24 cellular contexts compared by ENCODE assay signal in genomic region chr6:1049900-1050299, GRCh38.
"Had no signal": no experiment of that assay in that cellular context is flagged by ENCODE, and none has a peak within 500 bp of the region (broad histone marks: within the 10 kb centered on the region; RNA-seq: fewer than 3 reads in every experiment).

No MANE protein-coding gene starts in this region.

- H3K36me3 Mint-ChIP-seq: activated naive CD4-positive, alpha-beta T cell treated with anti-CD3 and anti-CD28 coated beads, Interleukin-2, amount 50 U/mL, for 72 hours; brain had no signal

- H3K9me3 ChIP-seq: ascending aorta had no signal

- H3K4me3 Mint-ChIP-seq: activated CD8-positive, alpha-beta T cell treated with anti-CD3 and anti-CD28 coated beads, Interleukin-2, amount 10 ng/mL, durations not matched to agents 7 days and 5 days; activated naive CD8-positive, alpha-beta T cell treated with anti-CD3 and anti-CD28 coated beads, Interleukin-2, amount 50 U/mL, for 24 hours; brain; T-helper 1 cell treated with Interleukin-12 subunit alpha and Interleukin-12 subunit beta and Interleukin-4 antibody, amounts not matched to agents 30 μg/mL and 1 μg/mL, for 36 hours had no signal

- H3K36me3 ChIP-seq: ascending aorta, SJSA1 had no signal

- H3K9me3 Mint-ChIP-seq: activated naive CD4-positive, alpha-beta T cell treated with anti-CD3 and anti-CD28 coated beads, Interleukin-2, amount 50 U/mL, for 72 hours; activated naive CD8-positive, alpha-beta T cell treated with anti-CD3 and anti-CD28 coated beads, Interleukin-2, amount 50 U/mL, for 24 hours; brain; T-helper 1 cell treated with Interleukin-12 subunit alpha and Interleukin-12 subunit beta and Interleukin-4 antibody, amounts not matched to agents 30 μg/mL and 1 μg/mL, for 36 hours had no signal

- H3K27ac Mint-ChIP-seq: activated CD8-positive, alpha-beta T cell treated with anti-CD3 and anti-CD28 coated beads, Interleukin-2, amount 10 ng/mL, durations not matched to agents 7 days and 5 days; activated naive CD4-positive, alpha-beta T cell treated with anti-CD3 and anti-CD28 coated beads, Interleukin-2, amount 50 U/mL, for 72 hours; activated naive CD8-positive, alpha-beta T cell treated with anti-CD3 and anti-CD28 coated beads, Interleukin-2, amount 50 U/mL, for 24 hours; brain; T-helper 1 cell treated with Interleukin-12 subunit alpha and Interleukin-12 subunit beta and Interleukin-4 antibody, amounts not matched to agents 30 μg/mL and 1 μg/mL, for 36 hours had no signal

- H3K4me3 ChIP-seq: ascending aorta, SJSA1 had no signal

- DNase-seq: activated CD4-positive, alpha-beta T cell treated with anti-CD3 and anti-CD28 coated beads for 48 hours; activated CD4-positive, alpha-beta T cell treated with anti-CD3 and anti-CD28 coated beads, Interleukin-2, amount 50 U/mL, for 4 hours; activated CD8-positive, alpha-beta memory T cell treated with anti-CD3 and anti-CD28 coated beads, Interleukin-2, amount 50 U/mL, for 48 hours; activated CD8-positive, alpha-beta T cell treated with anti-CD3 and anti-CD28 coated beads, Interleukin-2, amount 10 ng/mL, durations not matched to agents 7 days and 5 days; activated naive CD4-positive, alpha-beta T cell; activated naive CD8-positive, alpha-beta T cell treated with anti-CD3 and anti-CD28 coated beads, Interleukin-2, amount 50 U/mL, for 24 hours; activated T-cell treated with anti-CD3 and anti-CD28 coated beads, Interleukin-2, amount 50 U/mL, for 1 hour; amniotic stem cell; MM.1S; NCI-H1105; NCI-H1436; NCI-H1694 treated with DMSO at 0.1 percent for 48 hours; NCI-H2029 treated with DMSO at 0.1 percent for 48 hours; NCI-H345; NCI-H510A; NCI-H526 treated with DMSO at 0.1 percent for 48 hours; NCI-H82; SHP77 had no signal

- ATAC-seq: activated CD4-positive, CD25-positive, alpha-beta regulatory T cell treated with anti-CD3 and anti-CD28 coated beads, Interleukin-2, amount 50 U/mL, for 24 hours; activated CD8-positive, alpha-beta T cell treated with anti-CD3 and anti-CD28 coated beads, Interleukin-2, amount 10 ng/mL, durations not matched to agents 7 days and 5 days; activated naive CD4-positive, alpha-beta T cell treated with anti-CD3 and anti-CD28 coated beads, Interleukin-2, amount 50 U/mL, for 72 hours; activated naive CD8-positive, alpha-beta T cell treated with anti-CD3 and anti-CD28 coated beads, Interleukin-2, amount 50 U/mL, for 24 hours had no signal

- H3K27me3 ChIP-seq: ascending aorta, SJSA1 had no signal

- H3K27ac ChIP-seq: ascending aorta, SJSA1 had no signal

- H3K4me1 ChIP-seq: ascending aorta had no signal
